Comparison of ENCODE assay signal across 26 cellular contexts in the genomic region with DNA sequence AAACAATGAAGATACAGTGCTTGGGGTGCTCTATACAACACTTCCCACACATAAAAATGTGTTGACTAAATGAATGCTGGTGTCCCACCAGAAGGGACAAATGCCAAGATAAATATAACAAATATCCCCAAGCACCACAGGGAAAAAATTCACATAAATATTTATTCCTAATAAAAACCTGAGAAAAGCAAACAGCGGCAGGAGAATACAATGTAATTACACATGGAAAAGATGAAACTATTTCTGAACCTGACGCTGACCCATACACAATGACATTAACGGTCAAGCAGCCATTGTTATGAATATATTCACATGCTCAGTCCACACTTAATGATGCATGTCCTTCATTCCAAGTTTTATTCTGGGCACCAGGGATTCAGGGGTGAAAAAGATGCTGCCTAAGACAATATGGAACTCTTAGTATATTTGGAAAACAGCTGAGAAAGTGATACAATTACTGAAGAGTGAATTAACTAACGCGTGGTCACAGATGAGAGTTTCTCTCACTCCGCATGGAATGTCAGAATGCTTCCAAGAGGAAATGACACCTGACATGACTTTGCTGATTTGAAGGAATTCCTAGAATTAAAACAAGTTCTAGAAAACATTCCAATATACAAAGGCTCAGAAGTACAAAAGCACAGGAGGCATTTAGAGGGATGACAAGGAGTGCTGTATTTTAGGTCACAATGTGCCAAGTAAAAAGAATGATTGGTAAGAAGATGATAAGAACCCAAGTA. TPM values are rescaled to one million over a fixed set of nuclear protein-coding genes. Genes with fewer than 3 reads are reported as not detected.
"Had no signal": no experiment of that assay in that cellular context is flagged by ENCODE, and none has a peak within 500 bp of the region (broad histone marks: within the 10 kb centered on the region; RNA-seq: fewer than 3 reads in every experiment).

No MANE protein-coding gene starts in this region.

- H3K9me3 Mint-ChIP-seq: mesothelial cell of epicardium had no signal

- H3K4me1 Mint-ChIP-seq: mesothelial cell of epicardium; naive B cell; stimulated activated effector memory CD8-positive, alpha-beta T cell treated with anti-CD3 and anti-CD28 coated beads, Interleukin-12 subunit alpha, Interleukin-12 subunit beta, amount 100 ng/mL, for 72 hours had no signal

- H3K4me3 Mint-ChIP-seq: activated T-cell treated with anti-CD3 and anti-CD28 coated beads, Interleukin-2, amount 50 U/mL, for 72 hours; mesothelial cell of epicardium; naive B cell; stimulated activated effector memory CD8-positive, alpha-beta T cell treated with anti-CD3 and anti-CD28 coated beads, Interleukin-12 subunit alpha, Interleukin-12 subunit beta, amount 100 ng/mL, for 72 hours; T-helper 2 cell treated with Interferon-gamma antibody and Interleukin-4, amounts not matched to agents 5 μg/mL and 100 μg/mL, for 36 hours had no signal

- FAIRE-seq: frontal cortex, islet of Langerhans, small intestine had no signal

- H3K79me2 ChIP-seq: parathyroid adenoma had no signal

- H3K27me3 Mint-ChIP-seq: naive B cell had no signal

- H3K4me1 ChIP-seq: body of pancreas, parathyroid adenoma, stomach, thyroid gland, upper lobe of right lung had no signal

- H3K36me3 ChIP-seq: stomach, thyroid gland, upper lobe of right lung had no signal

- H3K27ac ChIP-seq: body of pancreas, epithelial cell of prostate, parathyroid adenoma, stomach, thyroid gland, upper lobe of right lung had no signal

- H3K27me3 ChIP-seq: body of pancreas, stomach, thyroid gland, upper lobe of right lung had no signal

- H3K4me3 ChIP-seq: body of pancreas, coronary artery, stomach, thyroid gland, upper lobe of right lung had no signal

- ATAC-seq: activated naive CD4-positive, alpha-beta T cell treated with anti-CD3 and anti-CD28 coated beads, Interleukin-2, amount 50 U/mL, for 72 hours; activated T-cell treated with anti-CD3 and anti-CD28 coated beads, Interleukin-2, amount 50 U/mL, for 72 hours; body of pancreas; stimulated activated effector memory CD8-positive, alpha-beta T cell treated with anti-CD3 and anti-CD28 coated beads, Interleukin-12 subunit alpha, Interleukin-12 subunit beta, amount 100 ng/mL, for 72 hours had no signal

- DNase-seq: activated CD4-positive, alpha-beta T cell treated with anti-CD3 and anti-CD28 coated beads for 4 hours; activated CD4-positive, alpha-beta T cell treated with anti-CD3 and anti-CD28 coated beads, Interleukin-2, amount 50 U/mL, for 4 hours; activated CD4-positive, CD25-positive, alpha-beta regulatory T cell; activated naive CD4-positive, alpha-beta T cell; activated T-cell treated with anti-CD3 and anti-CD28 coated beads for 4 hours; activated T-cell treated with anti-CD3 and anti-CD28 coated beads, Interleukin-2, amount 50 U/mL, for 72 hours; cerebellar nuclear complex; mammary epithelial cell; naive B cell; nucleus accumbens; small intestine; stimulated activated CD4-positive, alpha-beta T cell treated with anti-CD3 and anti-CD28 coated beads, Interleukin-4, amount 100 ng/mL, for 24 hours; stomach; T-helper 1 cell; thyroid gland; upper lobe of right lung had no signal

- H3K9ac ChIP-seq: parathyroid adenoma had no signal

- H3K27ac Mint-ChIP-seq: activated naive CD4-positive, alpha-beta T cell treated with anti-CD3 and anti-CD28 coated beads, Interleukin-2, amount 50 U/mL, for 72 hours; activated T-cell treated with anti-CD3 and anti-CD28 coated beads, Interleukin-2, amount 50 U/mL, for 72 hours; mesothelial cell of epicardium; naive B cell; stimulated activated effector memory CD8-positive, alpha-beta T cell treated with anti-CD3 and anti-CD28 coated beads, Interleukin-12 subunit alpha, Interleukin-12 subunit beta, amount 100 ng/mL, for 72 hours; T-helper 2 cell treated with Interferon-gamma antibody and Interleukin-4, amounts not matched to agents 5 μg/mL and 100 μg/mL, for 36 hours had no signal

- H2AFZ ChIP-seq: parathyroid adenoma had no signal

- H3K36me3 Mint-ChIP-seq: activated naive CD4-positive, alpha-beta T cell treated with anti-CD3 and anti-CD28 coated beads, Interleukin-2, amount 50 U/mL, for 72 hours; mesothelial cell of epicardium; naive B cell; stimulated activated effector memory CD8-positive, alpha-beta T cell treated with anti-CD3 and anti-CD28 coated beads, Interleukin-12 subunit alpha, Interleukin-12 subunit beta, amount 100 ng/mL, for 72 hours had no signal

- H3K9me3 ChIP-seq: body of pancreas, stomach, thyroid gland, upper lobe of right lung had no signal

RNA-seq across cellular contexts. Expression of a gene that starts 27.9 kb away (rescaled TPM):
- total RNA-seq: activated naive CD4-positive, alpha-beta T cell treated with anti-CD3 and anti-CD28 coated beads, Interleukin-2, amount 50 U/mL, for 72 hours; activated T-cell treated with anti-CD3 and anti-CD28 coated beads, Interleukin-2, amount 50 U/mL, for 72 hours; mammary epithelial cell had no signal
